In genomic region chr20:326645-327031, GRCh38 we compare ENCODE assay signal across 1 cellular context.
TF ChIP-seq lines count a peak whose summit lies in the region.

No MANE protein-coding gene starts in this region.

TF ChIP-seq in K562, 482 proteins besides CTCF, POLR2A, EP300 and RAD21:
- no peak for TF ChIP-seq ARID3A (IDR thresholded peaks at IDR 0.05; ENCODE audit: borderline replicate concordance, low read depth, low read length)
- no peak for TF ChIP-seq TAF7 (tag; IDR thresholded peaks at IDR 0.05)
- TF ChIP-seq POLR2G (IDR thresholded peaks at IDR 0.05; ENCODE audit: low read depth, low read length) = peak; percentile 6; the same call in 1 of the 2 replicates
- peak; percentile 34; the same call in 1 of the 2 replicates for TF ChIP-seq RFX5 (IDR thresholded peaks at IDR 0.05; ENCODE audit: low read depth, low read length)
- TF ChIP-seq TOE1 (IDR thresholded peaks at IDR 0.05; ENCODE audit: borderline replicate concordance) = 0 out of 2 replicates have a peak, but pooled peaks have one; percentile 21
- no peak for TF ChIP-seq TOE1 (CRISPR knock-in tag; IDR thresholded peaks at IDR 0.05; ENCODE audit: borderline replicate concordance, low read depth)
- TF ChIP-seq TFAP4 (CRISPR knock-in tag; IDR thresholded peaks at IDR 0.05; ENCODE audit: borderline replicate concordance) = peak; percentile 75
- TF ChIP-seq KDM1A (IDR thresholded peaks at IDR 0.05) = peak in 1 of 2 experiments; percentile 61; a peak in 1 of 4 replicates
- no peak for TF ChIP-seq PRPF4 (IDR thresholded peaks at IDR 0.05; ENCODE audit: insufficient read depth, low read depth, low read length, poor library complexity, severe bottlenecking)
- no peak for TF ChIP-seq ZBTB9 (CRISPR knock-in tag; IDR thresholded peaks at IDR 0.05)
- 0 out of 2 replicates have a peak, but pooled peaks have one; percentile 5 for TF ChIP-seq NCOA1 (IDR thresholded peaks at IDR 0.05; ENCODE audit: low read depth)
- TF ChIP-seq FOXA3 (CRISPR knock-in tag; conservative IDR thresholded peaks at IDR 0.05 in 1 of 2, IDR thresholded peaks at IDR 0.05 in 1 of 2) = peak in 1 of 2 experiments; percentile 64; a peak in 1 of 4 replicates
- no peak for TF ChIP-seq MCM2 (IDR thresholded peaks at IDR 0.05; ENCODE audit: low read depth)
- TF ChIP-seq SMARCC2 (IDR thresholded peaks at IDR 0.05; ENCODE audit: low read depth) = no peak
- TF ChIP-seq RBBP5 (IDR thresholded peaks at IDR 0.05; ENCODE audit: borderline replicate concordance, insufficient read depth, low read length, poor library complexity, severe bottlenecking) = peak; percentile 57
- 0 out of 2 replicates have a peak, but pooled peaks have one; percentile 12 for TF ChIP-seq TCF3 (CRISPR knock-in tag; IDR thresholded peaks at IDR 0.05)
- 0 out of 2 replicates have a peak, but pooled peaks have one; percentile 14 for TF ChIP-seq ZNF511 (CRISPR knock-in tag; IDR thresholded peaks at IDR 0.05)
- TF ChIP-seq KDM5B (IDR thresholded peaks at IDR 0.05; ENCODE audit: insufficient replicate concordance, low read depth, low read length) = peak; percentile 72
- peak; percentile 87 for TF ChIP-seq NCOA6 (IDR thresholded peaks at IDR 0.05)
- peak in 1 of 2 experiments; percentile 34; a peak in 1 of 4 replicates for TF ChIP-seq TRIM24 (IDR thresholded peaks at IDR 0.05)
- 0 out of 4 replicates have a peak, but pooled peaks of 1 of the 2 experiments have one; percentile 17 for TF ChIP-seq HDAC1 (IDR thresholded peaks at IDR 0.05)
- peak; percentile 5; the same call in 1 of the 2 replicates for TF ChIP-seq ZNF263 (CRISPR knock-in tag; IDR thresholded peaks at IDR 0.05; ENCODE audit: borderline replicate concordance)
- TF ChIP-seq RBM22 (IDR thresholded peaks at IDR 0.05; ENCODE audit: low read depth, low read length, poor library complexity, severe bottlenecking) = peak; percentile 43
- peak; percentile 57; the same call in 1 of the 2 replicates for TF ChIP-seq RNF2 (IDR thresholded peaks at IDR 0.05)
- TF ChIP-seq ZNF41 (CRISPR knock-in tag; conservative IDR thresholded peaks at IDR 0.05) = no peak
- no peak for TF ChIP-seq FOXJ2 (tag; IDR thresholded peaks at IDR 0.05)
- 0 out of 2 replicates have a peak, but pooled peaks have one; percentile 50 for TF ChIP-seq AFF4 (CRISPR knock-in tag; IDR thresholded peaks at IDR 0.05)
- peak; percentile 50 for TF ChIP-seq RBFOX2 (IDR thresholded peaks at IDR 0.05; ENCODE audit: low read depth, low read length)
- TF ChIP-seq ZNF444 (CRISPR knock-in tag; IDR thresholded peaks at IDR 0.05) = 0 out of 2 replicates have a peak, but pooled peaks have one; percentile 18
- TF ChIP-seq ARID1B (IDR thresholded peaks at IDR 0.05) = 0 out of 2 replicates have a peak, but pooled peaks have one; percentile 6
- 0 out of 4 replicates have a peak, but pooled peaks of 1 of the 2 experiments have one; percentile 22 for TF ChIP-seq SIN3A (IDR thresholded peaks at IDR 0.05; ENCODE audit: borderline replicate concordance in 2 of 2, control insufficient read depth in 1 of 2, low read depth in 2 of 2, low read length in 2 of 2)
- TF ChIP-seq XRCC4 (IDR thresholded peaks at IDR 0.05; ENCODE audit: extremely low read depth, insufficient read depth, insufficient read length) = no peak
- no peak for TF ChIP-seq DNMT1 (IDR thresholded peaks at IDR 0.05)
- TF ChIP-seq DMBX1 (CRISPR knock-in tag; IDR thresholded peaks at IDR 0.05; ENCODE audit: borderline replicate concordance) = no peak
- TF ChIP-seq KAT7 (CRISPR knock-in tag; IDR thresholded peaks at IDR 0.05; ENCODE audit: borderline replicate concordance) = peak; percentile 69; the same call in 1 of the 2 replicates
- no peak; the same call in 1 of the 2 replicates for TF ChIP-seq CREB1 (IDR thresholded peaks at IDR 0.05)
- TF ChIP-seq CREB1 (CRISPR knock-in tag; IDR thresholded peaks at IDR 0.05) = peak; percentile 16; the same call in 1 of the 2 replicates
- no peak for TF ChIP-seq KLF6 (CRISPR knock-in tag; IDR thresholded peaks at IDR 0.05; ENCODE audit: borderline replicate concordance)
- TF ChIP-seq NFIC (IDR thresholded peaks at IDR 0.05) = peak; percentile 57
- peak; percentile 4; the same call in 1 of the 2 replicates for TF ChIP-seq MTA3 (IDR thresholded peaks at IDR 0.05; ENCODE audit: borderline replicate concordance)
- TF ChIP-seq MYC (IDR thresholded peaks at IDR 0.05; ENCODE audit: low read depth, low read length) = no peak
- peak; percentile 42; the same call in 1 of the 2 replicates for TF ChIP-seq MYC (CRISPR knock-in tag; IDR thresholded peaks at IDR 0.05; ENCODE audit: borderline replicate concordance, low read depth)
- TF ChIP-seq CHD1 (IDR thresholded peaks at IDR 0.05; ENCODE audit: low read length) = peak; percentile 64
